8 cellular contexts compared by ENCODE assay signal in the genomic region with DNA sequence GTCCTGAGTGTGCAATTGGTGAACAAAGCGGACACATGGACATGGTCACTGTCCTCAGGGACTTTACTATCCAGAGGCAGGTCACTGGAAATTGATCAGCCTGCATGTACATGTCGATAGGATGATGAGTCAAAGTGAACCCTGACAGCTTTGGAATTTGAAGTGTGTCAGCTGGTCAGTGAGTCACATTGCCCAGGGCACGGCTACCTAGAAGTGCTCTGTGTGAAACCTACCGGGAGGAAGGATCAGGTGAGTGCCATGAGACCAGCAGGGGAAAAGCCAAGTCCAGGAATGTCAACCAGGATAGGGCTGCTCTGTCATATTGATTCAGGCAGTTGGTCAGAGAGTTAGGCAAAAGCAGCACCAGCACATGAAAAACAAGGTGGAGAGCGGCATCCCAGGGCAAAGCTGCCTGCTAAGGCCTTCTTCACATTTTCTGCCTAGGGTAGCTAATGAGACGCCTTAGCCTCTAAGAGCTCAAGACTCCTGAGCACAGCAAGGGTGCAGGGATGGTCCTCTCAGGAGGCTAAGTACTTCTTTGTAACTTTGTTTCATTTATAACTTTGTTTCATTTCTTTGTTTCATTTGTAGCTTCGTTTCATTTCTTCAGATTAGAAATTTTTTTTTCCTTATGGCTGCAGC. TPM values are rescaled to one million over a fixed set of nuclear protein-coding genes. Genes with fewer than 3 reads are reported as not detected.
DNase-seq lines count a peak whose midpoint lies in the region; ATAC-seq and TF ChIP-seq lines count a peak whose summit lies in the region.

No MANE protein-coding gene starts in this region.

- ATAC-seq in HG02642 (IDR thresholded peaks at IDR 0.05; ENCODE audit: poor library complexity, unreplicated experiment) (peak; percentile 44), mucosa of descending colon (peak; percentile 87), HG03520 (IDR thresholded peaks at IDR 0.05; ENCODE audit: unreplicated experiment) (no peak)

- H3K27me3 ChIP-seq in spleen (replicated peaks in 1 of 7) = no peaks in the 10 kb centered on the region

- H3K27ac ChIP-seq in spleen = peak overlapping the region in 3 of 8 donors; percentile 1 to 15 (median 6)

- TF ChIP-seq CTCF in Calu3 (IDR thresholded peaks at IDR 0.05; ENCODE audit: unreplicated experiment) = no peak
- no peak for TF ChIP-seq CTCF in mucosa of descending colon (IDR thresholded peaks at IDR 0.05)
- no peak for TF ChIP-seq CTCF in glutamatergic neuron (IDR thresholded peaks at IDR 0.05; ENCODE audit: partially characterized antibody, unreplicated experiment)
- TF ChIP-seq CTCF in spleen (IDR thresholded peaks at IDR 0.05 in 8 of 11, conservative IDR thresholded peaks at IDR 0.05 in 3 of 11) = no peak

- H3K4me3 Mint-ChIP-seq in Calu3 (ENCODE audit: low read depth, unreplicated experiment) (no peak overlapping the region), glutamatergic neuron (ENCODE audit: unreplicated experiment) (no peak overlapping the region)
- peak overlapping the region; percentile 65 for H3K4me3 Mint-ChIP-seq in activated naive CD8-positive, alpha-beta T cell treated with anti-CD3 and anti-CD28 coated beads for 36 hours

- H3K9me3 Mint-ChIP-seq in Calu3 (ENCODE audit: low read depth, unreplicated experiment) (peaks cover 2% of the 10 kb centered on the region), glutamatergic neuron (ENCODE audit: unreplicated experiment) (no peaks in the 10 kb centered on the region)
- H3K9me3 Mint-ChIP-seq in activated naive CD8-positive, alpha-beta T cell treated with anti-CD3 and anti-CD28 coated beads for 36 hours = peaks cover 12% of the 10 kb centered on the region

- H3K4me1 ChIP-seq in mucosa of descending colon (ENCODE audit: low read depth) (peaks cover 26% of the 10 kb centered on the region), spleen (peaks cover 11 to 73% (median 48%) of the 10 kb centered on the region in 6 donors)

- H3K4me3 ChIP-seq in mucosa of descending colon (no peak overlapping the region), spleen (no peak overlapping the region)

- CTCF ChIA-PET in Calu3 (lab: Charles Lee) = no interaction called here

- H3K27ac Mint-ChIP-seq in Calu3 (ENCODE audit: unreplicated experiment) (no peak overlapping the region), glutamatergic neuron (ENCODE audit: unreplicated experiment) (no peak overlapping the region)
- peak overlapping the region; percentile 76 for H3K27ac Mint-ChIP-seq in activated naive CD8-positive, alpha-beta T cell treated with anti-CD3 and anti-CD28 coated beads for 36 hours

- TF ChIP-seq POLR2A in spleen (IDR thresholded peaks at IDR 0.05) = no peak

- WGBS in spleen, 5 donors = 69 to 74% (median 71%) methylated on average over 7 of the region's 7 CpGs

- H3K27me3 Mint-ChIP-seq in Calu3 (ENCODE audit: unreplicated experiment) (no peaks in the 10 kb centered on the region), glutamatergic neuron (ENCODE audit: unreplicated experiment) (no peaks in the 10 kb centered on the region)
- no peaks in the 10 kb centered on the region for H3K27me3 Mint-ChIP-seq in activated naive CD8-positive, alpha-beta T cell treated with anti-CD3 and anti-CD28 coated beads for 36 hours

- H3K36me3 Mint-ChIP-seq in Calu3 (ENCODE audit: insufficient read depth, unreplicated experiment) = no peaks in the 10 kb centered on the region
- peaks cover 5% of the 10 kb centered on the region for H3K36me3 Mint-ChIP-seq in activated naive CD8-positive, alpha-beta T cell treated with anti-CD3 and anti-CD28 coated beads for 36 hours
- H3K36me3 Mint-ChIP-seq in glutamatergic neuron (ENCODE audit: unreplicated experiment) = no peaks in the 10 kb centered on the region

- peaks cover 19% of the 10 kb centered on the region for H3K4me1 Mint-ChIP-seq in Calu3 (ENCODE audit: low read depth, unreplicated experiment)
- peaks cover 62% of the 10 kb centered on the region for H3K4me1 Mint-ChIP-seq in activated naive CD8-positive, alpha-beta T cell treated with anti-CD3 and anti-CD28 coated beads for 36 hours
- peaks cover 29% of the 10 kb centered on the region for H3K4me1 Mint-ChIP-seq in glutamatergic neuron (ENCODE audit: low read depth, unreplicated experiment)

- no peaks in the 10 kb centered on the region for H3K9me3 ChIP-seq in mucosa of descending colon
- H3K9me3 ChIP-seq in spleen = no peaks in the 10 kb centered on the region

- peak; percentile 59 for DNase-seq in Calu3
- peak; percentile 51 for DNase-seq in activated naive CD8-positive, alpha-beta T cell treated with anti-CD3 and anti-CD28 coated beads for 36 hours
- DNase-seq in mucosa of descending colon = peak in 2 of 3 donors; percentile 33 to 35
- no peak for DNase-seq in glutamatergic neuron
- DNase-seq in NCI-H2171 treated with DMSO at 0.1 percent for 48 hours (lab: John Stamatoyannopoulos, UW) = no peak
- DNase-seq in spleen = no peak

- H3K36me3 ChIP-seq in mucosa of descending colon (ENCODE audit: low read depth) = no peaks in the 10 kb centered on the region
- no peaks in the 10 kb centered on the region for H3K36me3 ChIP-seq in spleen

- intact Hi-C loops in Calu3 (cut with micrococcal nuclease; ENCODE audit: unreplicated experiment) (no loop called here), mucosa of descending colon (cut with DNase I, micrococcal nuclease) (no loop called here), spleen (cut with DNase I; ENCODE audit: low total_unique reads) (no loop called here)

- BruUV-seq in Calu3 (replicated peaks; lab: Mats Ljungman, UMichigan) = no TSS peak

RNA-seq across cellular contexts. Expression of gene PDCD4, which starts 19.4 kb away (rescaled TPM):
- total RNA-seq in Calu3 (2022) (17.8 and 26.1 TPM in 2 replicates), mucosa of descending colon (100 to 1,000 TPM; 290 to 605 (median 528) TPM), glutamatergic neuron (ENCODE audit: unreplicated experiment) (149 TPM), spleen (100 to 1,000 TPM; 128 to 201 (median 146) TPM)
- total RNA-seq in activated naive CD8-positive, alpha-beta T cell treated with anti-CD3 and anti-CD28 coated beads for 36 hours = 100 to 1,000 TPM; 125 TPM
- 100 to 1,000 TPM; 121 to 204 (median 176) TPM for polyA plus RNA-seq in spleen

Comparison
In these comparisons a context has a peak if more than half of its experiments do, and no peak if none do; other contexts are left out.
1. DNase-seq: peak in Calu3 (single experiment), activated naive CD8-positive, alpha-beta T cell treated with anti-CD3 and anti-CD28 coated beads for 36 hours (single experiment) and mucosa of descending colon (2 of 3); none in glutamatergic neuron (single experiment), NCI-H2171 treated with DMSO at 0.1 percent for 48 hours (single experiment) and spleen (single experiment).